Comparison of ENCODE assay signal across 8 cellular contexts in genomic region chrX:155094468-155095061, GRCh38. TPM values are rescaled to one million over a fixed set of nuclear protein-coding genes. Genes with fewer than 3 reads are reported as not detected.
DNase-seq lines count a peak whose midpoint lies in the region; ATAC-seq and TF ChIP-seq lines count a peak whose summit lies in the region.

No MANE protein-coding gene starts in this region.

- H3K27me3 Mint-ChIP-seq in effector memory CD8-positive, alpha-beta T cell, result no peaks in the 10 kb centered on the region
- H3K27me3 Mint-ChIP-seq in neural crest cell (ENCODE audit: low read depth), result no peaks in the 10 kb centered on the region

- no peaks in the 10 kb centered on the region for H3K4me1 ChIP-seq in cardiac muscle cell (ENCODE audit: low read depth)

- peak; percentile 28 to 32 for DNase-seq in cardiac muscle cell (ENCODE audit: low read depth in 1 of 2, low spot score in 1 of 2)
- DNase-seq in Right ventricle myocardium superior, result no peak
- no peak for DNase-seq in HFF-Myc (ENCODE audit: extremely low read depth, low read depth)
- peak; percentile 55 for DNase-seq in RKO (ENCODE audit: low spot score)
- peak; percentile 1 to 31 (median 2) for DNase-seq in effector memory CD8-positive, alpha-beta T cell
- no peak for DNase-seq in neural crest cell (ENCODE audit: low read depth, low spot score)
- no peak for DNase-seq in GOT3 (lab: John Stamatoyannopoulos, UW)
- DNase-seq in globus pallidus (ENCODE audit: low spot score), result no peak

- H3K9me3 ChIP-seq in cardiac muscle cell (ENCODE audit: low read depth), result no peaks in the 10 kb centered on the region

- intact Hi-C loops in Right ventricle myocardium superior (cut with DNase I), result no loop called here

- H3K27ac Mint-ChIP-seq in effector memory CD8-positive, alpha-beta T cell, result no peak overlapping the region
- H3K27ac Mint-ChIP-seq in neural crest cell (ENCODE audit: unreplicated experiment), result no peak overlapping the region

- peaks cover 3% of the 10 kb centered on the region for H3K36me3 ChIP-seq in cardiac muscle cell

- H3K4me3 Mint-ChIP-seq in effector memory CD8-positive, alpha-beta T cell, result no peak overlapping the region
- no peak overlapping the region for H3K4me3 Mint-ChIP-seq in neural crest cell

- H3K4me3 ChIP-seq in cardiac muscle cell (no peak overlapping the region), HFF-Myc (replicated peaks; ENCODE audit: low read depth, low read length) (no peak overlapping the region)

- TF ChIP-seq CTCF in cardiac muscle cell (IDR thresholded peaks at IDR 0.05; ENCODE audit: low read depth, low read length) (peak; percentile 57), HFF-Myc (IDR thresholded peaks at IDR 0.05; ENCODE audit: low read depth, low read length, missing control alignments) (peak; percentile 43), neural crest cell (conservative IDR thresholded peaks at IDR 0.05) (peak; percentile 70)

- H3K27ac ChIP-seq in cardiac muscle cell, result no peak overlapping the region

- H3K36me3 Mint-ChIP-seq in effector memory CD8-positive, alpha-beta T cell (ENCODE audit: insufficient read depth), result peaks cover 19% of the 10 kb centered on the region
- peaks cover 22% of the 10 kb centered on the region for H3K36me3 Mint-ChIP-seq in neural crest cell (ENCODE audit: low read depth)

- no peaks in the 10 kb centered on the region for H3K4me1 Mint-ChIP-seq in effector memory CD8-positive, alpha-beta T cell (ENCODE audit: low read depth in 2 of 2)
- H3K4me1 Mint-ChIP-seq in neural crest cell, result no peaks in the 10 kb centered on the region

- no peaks in the 10 kb centered on the region for H3K9me3 Mint-ChIP-seq in effector memory CD8-positive, alpha-beta T cell
- no peaks in the 10 kb centered on the region for H3K9me3 Mint-ChIP-seq in neural crest cell

- no peak for ATAC-seq in Right ventricle myocardium superior (ENCODE audit: poor library complexity)
- ATAC-seq in effector memory CD8-positive, alpha-beta T cell (replicated peaks), result peak; percentile 80

- H3K27me3 ChIP-seq in cardiac muscle cell, result no peaks in the 10 kb centered on the region

RNA-seq across cellular contexts. Expression of gene BRCC3, which starts 23.3 kb away (rescaled TPM):
- total RNA-seq in cardiac muscle cell, result 6.0 and 7.6 TPM in 2 replicates
- 24.7 and 28.0 TPM in 2 replicates for polyA plus RNA-seq in cardiac muscle cell
- 18.4 TPM for total RNA-seq in Right ventricle myocardium superior
- 31.4 and 36.0 TPM in 2 replicates for total RNA-seq in neural crest cell

RNA-seq across cellular contexts. Expression of gene CMC4, which starts 23.6 kb away (rescaled TPM):
- total RNA-seq in cardiac muscle cell, result 23.3 and 48.7 TPM in 2 replicates
- polyA plus RNA-seq in cardiac muscle cell, result 25.6 and 32.0 TPM in 2 replicates
- 23.3 TPM for total RNA-seq in Right ventricle myocardium superior
- total RNA-seq in neural crest cell, result 4.3 and 7.8 TPM in 2 replicates

RNA-seq across cellular contexts. Expression of gene MTCP1, which starts 23.6 kb away (rescaled TPM):
- total RNA-seq in cardiac muscle cell, result 1.7 and 2.3 TPM in 2 replicates
- 32.4 and 42.2 TPM in 2 replicates for polyA plus RNA-seq in cardiac muscle cell
- 59.2 TPM for total RNA-seq in Right ventricle myocardium superior
- 10.7 and 15.3 TPM in 2 replicates for total RNA-seq in neural crest cell

Comparison
In these comparisons a context has a peak if more than half of its experiments do, and no peak if none do; other contexts are left out.
1. DNase-seq: peak in cardiac muscle cell (2 of 2), RKO (single experiment) and effector memory CD8-positive, alpha-beta T cell (3 of 3); none in Right ventricle myocardium superior (single experiment), HFF-Myc (single experiment), neural crest cell (single experiment), GOT3 (single experiment) and globus pallidus (single experiment).
2. Peak in every context shown above with its lines, with median percentiles within 50 percentile points of each other: CTCF ChIP-seq.